ENCODE assay signal across 19 cellular contexts in genomic region chr11:30992513-30992849, GRCh38.
DNase-seq lines count a peak whose midpoint lies in the region; ATAC-seq and TF ChIP-seq lines count a peak whose summit lies in the region.
"Had no signal": no experiment of that assay in that cellular context is flagged by ENCODE, and none has a peak within 500 bp of the region (broad histone marks: within the 10 kb centered on the region; RNA-seq: fewer than 3 reads in every experiment).

No MANE protein-coding gene starts in this region.

- in situ Hi-C loops in transverse colon (cut with MboI; ENCODE audit: low pct_ligation_motif_present in 1 of 4, low pct_unique_long_range_greater_than_20kb in 1 of 4, low sequenced_read_pairs in 3 of 4): no loop called here

- TF ChIP-seq CTCF in GM12865 (IDR thresholded peaks at IDR 0.05; ENCODE audit: insufficient read depth, low read depth, low read length, missing control alignments) (no peak), transverse colon (IDR thresholded peaks at IDR 0.05) (no peak)

- no peaks in the 10 kb centered on the region for H3K27me3 ChIP-seq in transverse colon
- H3K27me3 ChIP-seq: BLaER1, heart left ventricle had no signal

- TF ChIP-seq EP300 in transverse colon (IDR thresholded peaks at IDR 0.05; ENCODE audit: low read depth): no peak

- no peaks in the 10 kb centered on the region for H3K9me3 ChIP-seq in transverse colon
- H3K9me3 ChIP-seq: BLaER1, heart left ventricle, thoracic aorta had no signal

- DNase-seq in GM12865 (ENCODE audit: low read depth): peak; percentile 7
- peak; percentile 33 for DNase-seq in H4 (ENCODE audit: low spot score)
- DNase-seq in OCI-M1 (lab: John Stamatoyannopoulos, UW): peak; percentile 82
- DNase-seq in left lobe of liver (ENCODE audit: low spot score): no peak
- DNase-seq in activated T-cell treated with anti-CD3 and anti-CD28 coated beads, Interleukin-2, amount 50 U/mL, for 1 hour: no peak
- no peak for DNase-seq in NCI-H82 treated with DMSO at 0.1 percent for 48 hours (lab: John Stamatoyannopoulos, UW; ENCODE audit: unreplicated experiment)
- DNase-seq in transverse colon: no peak
- DNase-seq: activated CD4-positive, alpha-beta T cell treated with anti-CD3 and anti-CD28 coated beads, Interleukin-2, amount 50 U/mL, for 4 hours; anterior cingulate cortex; DMS79 treated with DMSO at 0.1 percent for 48 hours; heart left ventricle; left ventricle myocardium superior; naive thymus-derived CD4-positive, alpha-beta T cell; retina had no signal

- intact Hi-C loops in transverse colon (cut with DNase I; ENCODE audit: low total_unique reads): no loop called here

- H3K36me3 ChIP-seq in transverse colon: no peaks in the 10 kb centered on the region
- H3K36me3 ChIP-seq: BLaER1, heart left ventricle, thoracic aorta had no signal

- no peaks in the 10 kb centered on the region for H3K4me1 ChIP-seq in transverse colon
- H3K4me1 ChIP-seq: BLaER1, heart left ventricle had no signal

- 0 to 19% methylated on average over 1 of the region's 1 CpG for WGBS in transverse colon (ENCODE audit: low coverage in 1 of 2), 2 donors

- TF ChIP-seq POLR2A in transverse colon (IDR thresholded peaks at IDR 0.05): no peak

- no peak overlapping the region for H3K4me3 ChIP-seq in GM12865 (ENCODE audit: low read depth, low read length)
- H3K4me3 ChIP-seq in transverse colon: no peak overlapping the region
- H3K4me3 ChIP-seq: BLaER1, heart left ventricle, thoracic aorta had no signal

- H3K27ac ChIP-seq in transverse colon: no peak overlapping the region
- H3K27ac ChIP-seq: BLaER1, epithelial cell of prostate, heart left ventricle, thoracic aorta had no signal

- ATAC-seq in left lobe of liver (peak; percentile 75), GM18873 (IDR thresholded peaks at IDR 0.05; ENCODE audit: low FRiP score, unreplicated experiment) (no peak)
- ATAC-seq: activated T-helper 17 cell treated with anti-CD3 and anti-CD28 coated beads, Interleukin-2, amount 50 U/mL, for 72 hours; heart left ventricle; left ventricle myocardium superior; naive thymus-derived CD4-positive, alpha-beta T cell had no signal

Comparison
In these comparisons a context has a peak if more than half of its experiments do, and no peak if none do; other contexts are left out.
1. DNase-seq: peak in GM12865 (single experiment), H4 (single experiment) and OCI-M1 (single experiment); none in left lobe of liver (single experiment), activated T-cell treated with anti-CD3 and anti-CD28 coated beads, Interleukin-2, amount 50 U/mL, for 1 hour (single experiment), NCI-H82 treated with DMSO at 0.1 percent for 48 hours (single experiment) and transverse colon (single experiment).